In the genomic region with DNA sequence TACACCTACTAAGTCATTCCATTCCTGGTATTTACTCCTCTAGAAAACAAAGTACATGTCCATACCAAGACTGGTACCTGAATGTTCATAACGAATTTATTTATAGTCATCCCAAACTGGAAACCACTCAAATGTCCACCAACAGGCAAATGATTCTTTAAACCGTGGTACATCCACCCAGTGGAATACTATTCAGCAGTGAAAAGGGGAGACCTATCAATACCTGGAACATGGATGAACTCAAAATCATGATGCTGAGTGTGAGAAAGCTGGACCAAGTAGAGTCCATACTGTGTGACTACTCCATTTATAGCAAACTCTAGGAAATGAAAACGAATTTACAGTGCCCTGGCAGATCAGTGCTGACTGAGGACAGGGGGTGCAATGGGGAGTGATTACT, we compare ENCODE assay signal across 30 cellular contexts. TPM values are rescaled to one million over a fixed set of nuclear protein-coding genes. Genes with fewer than 3 reads are reported as not detected.
DNase-seq lines count a peak whose midpoint lies in the region; ATAC-seq, FAIRE-seq and TF ChIP-seq lines count a peak whose summit lies in the region.
"Had no signal": no experiment of that assay in that cellular context is flagged by ENCODE, and none has a peak within 500 bp of the region (broad histone marks: within the 10 kb centered on the region; RNA-seq: fewer than 3 reads in every experiment).

No MANE protein-coding gene starts in this region.

- TF ChIP-seq CTCF in K562 (IDR thresholded peaks at IDR 0.05 in 2 of 3, conservative IDR thresholded peaks at IDR 0.05 in 1 of 3; ENCODE audit: insufficient read depth in 2 of 3, low read depth in 1 of 3, low read length in 3 of 3) (no peak), keratinocyte (optimal IDR thresholded peaks at IDR 0.05 in 1 of 3, IDR thresholded peaks at IDR 0.05 in 1 of 3, conservative IDR thresholded peaks at IDR 0.05 in 1 of 3; ENCODE audit: extremely low read depth in 1 of 3, insufficient read depth in 2 of 3, low read length in 3 of 3) (no peak), tibial artery (IDR thresholded peaks at IDR 0.05) (no peak)

- H3K9me1 ChIP-seq in K562 (ENCODE audit: control insufficient read depth, insufficient read depth, low read length) (no peaks in the 10 kb centered on the region), keratinocyte (ENCODE audit: control insufficient read depth, extremely low read depth, insufficient read depth, low read length) (no peaks in the 10 kb centered on the region)

- ATAC-seq in K562, result no peak
- ATAC-seq: GM12878 had no signal

- in situ Hi-C loops in K562 (cut with MboI), result no loop called here

- TF ChIP-seq POLR2A in K562 (conservative IDR thresholded peaks at IDR 0.05), result no peak

- POLR2A ChIA-PET in K562 (lab: Yijun Ruan, JAX), result interaction anchor here (0.6 kb wide), 1 partner anchor 35 kb away, joined by 3 read pairs; no protein-coding TSS in a partner anchor

- no peak overlapping the region for H3K9ac ChIP-seq in K562 (ENCODE audit: insufficient read depth in 1 of 2, low read depth in 2 of 2, low read length in 2 of 2)
- no peak overlapping the region for H3K9ac ChIP-seq in keratinocyte (ENCODE audit: control insufficient read depth, extremely low read depth, insufficient read depth, low read length)
- H3K9ac ChIP-seq: BLaER1 had no signal

- no peaks in the 10 kb centered on the region for H3K9me3 ChIP-seq in K562 (replicated peaks; ENCODE audit: control insufficient read depth, insufficient read depth, low read depth, low read length)
- no peaks in the 10 kb centered on the region for H3K9me3 ChIP-seq in keratinocyte (ENCODE audit: control insufficient read depth, low read depth, low read length)
- no peaks in the 10 kb centered on the region for H3K9me3 ChIP-seq in tibial artery
- H3K9me3 ChIP-seq: BE2C, BLaER1 had no signal

- no peak for TF ChIP-seq EP300 in K562 (IDR thresholded peaks at IDR 0.05; ENCODE audit: low read length)

- H3K27me3 ChIP-seq in K562 (ENCODE audit: control insufficient read depth in 2 of 2, insufficient read depth in 2 of 2, low read length in 2 of 2), result peaks cover 2 to 6% of the 10 kb centered on the region in 2 experiments; a peak in 4 of 5 replicates
- H3K27me3 ChIP-seq in keratinocyte (ENCODE audit: control insufficient read depth, extremely low read depth, insufficient read depth, low read length), result peaks cover 10% of the 10 kb centered on the region
- peaks cover 0 to 54% of the 10 kb centered on the region in 2 donors for H3K27me3 ChIP-seq in tibial artery
- H3K27me3 ChIP-seq: BE2C had no signal

- H3K27ac ChIP-seq in K562 (ENCODE audit: extremely low read depth, low read depth, low read length) (no peak overlapping the region), keratinocyte (ENCODE audit: control insufficient read depth, insufficient read depth, low read length) (no peak overlapping the region), tibial artery (no peak overlapping the region)
- H3K27ac ChIP-seq: BLaER1 had no signal

- FAIRE-seq in K562 (lab: Jason Lieb, UNC) (no peak), keratinocyte (lab: Jason Lieb, UNC) (peak; percentile 9)
- FAIRE-seq: A204.1, GM12878, GM12892, GM18507 had no signal

- H2AFZ ChIP-seq in K562 (ENCODE audit: low read depth, low read length) (no peak overlapping the region), keratinocyte (ENCODE audit: control insufficient read depth, low read length) (no peak overlapping the region)

- dilution Hi-C loops in keratinocyte (cut with MboI; ENCODE audit: extremely low pct_ligation_motif_present, low sequenced_read_pairs), result no loop called here

- intact Hi-C loops in K562 (cut with micrococcal nuclease) (no loop called here), tibial artery (cut with DNase I; ENCODE audit: low total_unique reads) (no loop called here)

- no peaks in the 10 kb centered on the region for H4K20me1 ChIP-seq in K562 (replicated peaks; ENCODE audit: control insufficient read depth, insufficient read depth, low read length)
- no peaks in the 10 kb centered on the region for H4K20me1 ChIP-seq in keratinocyte (ENCODE audit: control insufficient read depth, extremely low read depth, insufficient read depth, low read length)

- H3K4me2 ChIP-seq in K562 (ENCODE audit: insufficient read depth, low read length) (no peak overlapping the region), keratinocyte (ENCODE audit: control insufficient read depth, extremely low read depth, insufficient read depth, low read depth, low read length) (no peak overlapping the region)
- H3K4me2 ChIP-seq: BLaER1 had no signal

- H3K36me3 ChIP-seq in K562 (ENCODE audit: control insufficient read depth, insufficient read depth, low read length), result no peaks in the 10 kb centered on the region
- H3K36me3 ChIP-seq in keratinocyte (ENCODE audit: control insufficient read depth in 2 of 2, extremely low read depth in 1 of 2, insufficient read depth in 2 of 2, low read length in 2 of 2), result no peaks in the 10 kb centered on the region
- H3K36me3 ChIP-seq in tibial artery, result no peaks in the 10 kb centered on the region
- H3K36me3 ChIP-seq: BE2C, BLaER1 had no signal

- CTCF ChIA-PET in K562 (lab: Yijun Ruan, JAX; ENCODE audit: low intra/inter-chr PET ratio), result no interaction called here

- H3K4me3 ChIP-seq in K562 (no peak overlapping the region), keratinocyte (ENCODE audit: control insufficient read depth in 2 of 3, extremely low read depth in 1 of 3, insufficient read depth in 2 of 3, low read depth in 1 of 3, low read length in 3 of 3) (no peak overlapping the region), tibial artery (no peak overlapping the region)
- H3K4me3 ChIP-seq: BLaER1, GM12878 had no signal

- no TSS peak for BruUV-seq in K562 (replicated peaks; lab: Mats Ljungman, UMichigan)

- WGBS in K562 (ENCODE audit: insufficient coverage, low coverage, missing lambda C conversion rate), result 2% methylated on average over 3 of the region's 3 CpGs

- H3K4me1 ChIP-seq in K562 (replicated peaks in 1 of 2; ENCODE audit: control insufficient read depth in 2 of 2, insufficient read depth in 2 of 2, low read length in 2 of 2) (peaks cover 7 to 8% of the 10 kb centered on the region in 2 experiments), keratinocyte (ENCODE audit: control insufficient read depth, extremely low read depth, insufficient read depth, low read length) (no peaks in the 10 kb centered on the region), tibial artery (no peaks in the 10 kb centered on the region)

- TF ChIP-seq RAD21 in K562 (CRISPR knock-in tag; conservative IDR thresholded peaks at IDR 0.05 in 1 of 2, IDR thresholded peaks at IDR 0.05 in 1 of 2), result no peak

- no peak for DNase-seq in K562 (ENCODE audit: extremely low read depth in 1 of 4, low spot score in 3 of 4)
- DNase-seq in keratinocyte (ENCODE audit: low read depth, low spot score), result no peak
- DNase-seq in KG1 (lab: John Stamatoyannopoulos, UW), result no peak
- DNase-seq in NCI-H526 treated with DMSO at 0.1 percent for 48 hours (lab: John Stamatoyannopoulos, UW), result no peak
- DNase-seq in tibial artery, result no peak
- DNase-seq: 8988T; ACHN; BE2C; C1 segment of cervical spinal cord; CD4-positive, alpha-beta memory T cell; CD4-positive, CD25-positive, alpha-beta regulatory T cell; CD8-positive, alpha-beta memory T cell; COR-L47; DMS 273 treated with DMSO at 0.1 percent for 48 hours; DMS153; DMS53; DMS79; DND-41; EL; GDM1 had no signal

- H3K79me2 ChIP-seq in K562 (ENCODE audit: control insufficient read depth, insufficient read depth, low read length) (no peaks in the 10 kb centered on the region), keratinocyte (ENCODE audit: control insufficient read depth, insufficient read depth, low read length) (no peaks in the 10 kb centered on the region)

RNA-seq across cellular contexts. Expression of gene NAPA, which starts 11.9 kb away (rescaled TPM):
- total RNA-seq in K562 (2011; cell fraction: chromatin; rRNA removed; ENCODE audit: low replicate concordance), result 45.2 and 101 TPM in 2 replicates
- 60.4 and 69.0 TPM in 2 replicates for total RNA-seq in K562 (2011; cell fraction: nucleolus; rRNA removed)
- 46.8 and 63.8 TPM in 2 replicates for total RNA-seq in K562 (2011; cell fraction: nucleoplasm; rRNA removed)
- total RNA-seq in K562 (2014; rRNA removed) (98.6 and 103 TPM in 2 replicates), K562 (2014; rRNA removed; fragmentation: Illumina TruSeq; extraction: Trizol) (23.3 and 25.7 TPM in 2 replicates), K562 (2015; rRNA removed; fragmentation: Illumina TruSeq; extraction: Trizol) (49.3 and 49.4 TPM in 2 replicates), K562 (2021) (88.5 and 92.6 TPM in 2 replicates)
- polyA plus RNA-seq in K562 (2011; rRNA removed) (77.5 and 115 TPM in 2 replicates), K562 (2014; fragmentation: Illumina TruSeq; extraction: Trizol) (82.2 and 88.2 TPM in 2 replicates), K562 (2014; fragmentation: Nextera tagmentation; extraction: Ambion mirVana) (10 to 100 TPM in 1 of 2 experiments, 1 to 10 TPM in 1; 5.4 to 22.4 TPM), K562 (2014; rRNA removed) (79.3 and 91.8 TPM in 2 replicates), keratinocyte (89.0 to 109 TPM (median 99.8 TPM) in 3 replicates)
- polyA plus RNA-seq in K562 (2011; cell fraction: cytosol; rRNA removed), result 74.7 and 132 TPM in 2 replicates
- polyA plus RNA-seq in K562 (2011; cell fraction: nucleus; rRNA removed), result 52.5 and 61.2 TPM in 2 replicates
- 72.3 and 117 TPM in 2 replicates for polyA plus RNA-seq in K562 (2012)
- polyA minus RNA-seq in K562 (2011; rRNA and poly(A)+ RNA removed), result 66.5 and 83.7 TPM in 2 replicates
- 79.6 and 85.6 TPM in 2 replicates for polyA minus RNA-seq in K562 (2011; cell fraction: cytosol; rRNA and poly(A)+ RNA removed)
- polyA minus RNA-seq in K562 (2011; cell fraction: nucleus; rRNA and poly(A)+ RNA removed), result 26.5 and 37.7 TPM in 2 replicates
- polyA plus RNA-seq in keratinocyte (2011; ENCODE audit: low read depth), result 46.1 TPM
- 92.6 and 132 TPM in 2 replicates for polyA plus RNA-seq in keratinocyte (2011; cell fraction: cytosol; rRNA removed)
- 83.4 and 109 TPM in 2 replicates for polyA plus RNA-seq in keratinocyte (2011; cell fraction: nucleus; rRNA removed)
- 80.8 and 130 TPM in 2 replicates for polyA plus RNA-seq in keratinocyte (2012; ENCODE audit: low replicate concordance)
- 118 to 256 TPM (median 164 TPM) in 3 replicates for polyA minus RNA-seq in keratinocyte
- 175 TPM for polyA minus RNA-seq in keratinocyte (2011; cell fraction: cytosol; rRNA and poly(A)+ RNA removed)
- 56.7 and 65.0 TPM in 2 replicates for polyA minus RNA-seq in keratinocyte (2011; cell fraction: nucleus; rRNA and poly(A)+ RNA removed)

RNA-seq across cellular contexts. Expression of gene KPTN, which starts 42.8 kb away (rescaled TPM):
- total RNA-seq in K562 (2011; cell fraction: chromatin; rRNA removed; ENCODE audit: low replicate concordance), result 6.2 and 16.4 TPM in 2 replicates
- 13.6 and 14.7 TPM in 2 replicates for total RNA-seq in K562 (2011; cell fraction: nucleolus; rRNA removed)
- 7.3 and 7.6 TPM in 2 replicates for total RNA-seq in K562 (2011; cell fraction: nucleoplasm; rRNA removed)
- 8.5 and 11.9 TPM in 2 replicates for total RNA-seq in K562 (2014; rRNA removed)
- 4.9 and 6.4 TPM in 2 replicates for total RNA-seq in K562 (2014; rRNA removed; fragmentation: Illumina TruSeq; extraction: Trizol)
- 7.8 and 8.0 TPM in 2 replicates for total RNA-seq in K562 (2015; rRNA removed; fragmentation: Illumina TruSeq; extraction: Trizol)
- total RNA-seq in K562 (2021), result 14.3 and 16.3 TPM in 2 replicates
- polyA plus RNA-seq in K562 (2011; rRNA removed), result 10.0 and 10.5 TPM in 2 replicates
- 9.7 and 17.1 TPM in 2 replicates for polyA plus RNA-seq in K562 (2011; cell fraction: cytosol; rRNA removed)
- 28.4 and 49.7 TPM in 2 replicates for polyA plus RNA-seq in K562 (2011; cell fraction: nucleus; rRNA removed)
- polyA plus RNA-seq in K562 (2012), result 11.8 and 12.7 TPM in 2 replicates
- polyA plus RNA-seq in K562 (2014; fragmentation: Illumina TruSeq; extraction: Trizol), result 12.3 and 18.2 TPM in 2 replicates
- polyA plus RNA-seq in K562 (2014; fragmentation: Nextera tagmentation; extraction: Ambion mirVana), result 1 to 10 TPM in 1 of 2 experiments, under 1 TPM in 1; 0.56 to 2.7 TPM
- 16.2 and 18.6 TPM in 2 replicates for polyA plus RNA-seq in K562 (2014; rRNA removed)
- polyA minus RNA-seq in K562 (2011; rRNA and poly(A)+ RNA removed), result 2.6 and 4.0 TPM in 2 replicates
- polyA minus RNA-seq in K562 (2011; cell fraction: cytosol; rRNA and poly(A)+ RNA removed), result 2.9 and 5.1 TPM in 2 replicates
- 2.8 TPM in 2 replicates for polyA minus RNA-seq in K562 (2011; cell fraction: nucleus; rRNA and poly(A)+ RNA removed)
- 7.0 to 10.2 TPM (median 7.3 TPM) in 3 replicates for polyA plus RNA-seq in keratinocyte
- polyA plus RNA-seq in keratinocyte (2011; ENCODE audit: low read depth), result 4.0 TPM
- polyA plus RNA-seq in keratinocyte (2011; cell fraction: cytosol; rRNA removed), result 4.4 and 5.9 TPM in 2 replicates
- polyA plus RNA-seq in keratinocyte (2011; cell fraction: nucleus; rRNA removed), result 19.2 and 21.7 TPM in 2 replicates
- polyA plus RNA-seq in keratinocyte (2012; ENCODE audit: low replicate concordance), result 7.0 and 8.9 TPM in 2 replicates
- 5.8 to 11.3 TPM (median 6.8 TPM) in 3 replicates for polyA minus RNA-seq in keratinocyte
- polyA minus RNA-seq in keratinocyte (2011; cell fraction: cytosol; rRNA and poly(A)+ RNA removed), result 6.7 TPM
- 4.5 and 5.8 TPM in 2 replicates for polyA minus RNA-seq in keratinocyte (2011; cell fraction: nucleus; rRNA and poly(A)+ RNA removed)

RNA-seq across cellular contexts. Expression of gene ZNF541, which starts 46.1 kb away (rescaled TPM):
- total RNA-seq in K562 (2011; cell fraction: chromatin; rRNA removed; ENCODE audit: low replicate concordance), result not detected in 2 replicates
- not detected in 2 replicates for total RNA-seq in K562 (2011; cell fraction: nucleolus; rRNA removed)
- not detected in 2 replicates for total RNA-seq in K562 (2011; cell fraction: nucleoplasm; rRNA removed)
- total RNA-seq in K562 (2014; rRNA removed) (0.09 and 0.12 TPM in 2 replicates), K562 (2014; rRNA removed; fragmentation: Illumina TruSeq; extraction: Trizol) (0.03 and 0.04 TPM in 2 replicates), K562 (2015; rRNA removed; fragmentation: Illumina TruSeq; extraction: Trizol) (0.08 and 0.11 TPM in 2 replicates), K562 (2021) (0.04 and 0.16 TPM in 2 replicates)
- polyA plus RNA-seq in K562 (2011; rRNA removed) (0.06 and 0.15 TPM in 2 replicates), K562 (2014; fragmentation: Illumina TruSeq; extraction: Trizol) (0.07 TPM in 1 of 2 replicates, not detected in the other), K562 (2014; fragmentation: Nextera tagmentation; extraction: Ambion mirVana) (under 1 TPM in 1 of 2 experiments, not detected in 1; 0.04 TPM), K562 (2014; rRNA removed) (0.03 and 0.04 TPM in 2 replicates), keratinocyte (not detected in 3 replicates)
- 0.10 and 0.15 TPM in 2 replicates for polyA plus RNA-seq in K562 (2011; cell fraction: cytosol; rRNA removed)
- 0.07 TPM in 1 of 2 replicates, not detected in the other for polyA plus RNA-seq in K562 (2011; cell fraction: nucleus; rRNA removed)
- polyA plus RNA-seq in K562 (2012), result 0.14 and 0.37 TPM in 2 replicates
- not detected in 2 replicates for polyA minus RNA-seq in K562 (2011; rRNA and poly(A)+ RNA removed)
- not detected in 2 replicates for polyA minus RNA-seq in K562 (2011; cell fraction: cytosol; rRNA and poly(A)+ RNA removed)
- not detected in 2 replicates for polyA minus RNA-seq in K562 (2011; cell fraction: nucleus; rRNA and poly(A)+ RNA removed)
- polyA plus RNA-seq in keratinocyte (2011; ENCODE audit: low read depth), result not detected
- not detected in 2 replicates for polyA plus RNA-seq in keratinocyte (2011; cell fraction: cytosol; rRNA removed)
- 0.04 TPM in 1 of 2 replicates, not detected in the other for polyA plus RNA-seq in keratinocyte (2011; cell fraction: nucleus; rRNA removed)
- polyA plus RNA-seq in keratinocyte (2012; ENCODE audit: low replicate concordance), result 0.13 TPM in 1 of 2 replicates, not detected in the other
- polyA minus RNA-seq in keratinocyte, result not detected in 3 replicates
- polyA minus RNA-seq in keratinocyte (2011; cell fraction: cytosol; rRNA and poly(A)+ RNA removed), result not detected
- polyA minus RNA-seq in keratinocyte (2011; cell fraction: nucleus; rRNA and poly(A)+ RNA removed), result not detected in 2 replicates
- total RNA-seq: A673, Daoy, G401 had no signal
- polyA plus RNA-seq: AG04450, CD14-positive monocyte had no signal

RNA-seq across cellular contexts. Expression of gene SLC8A2, which starts 55.1 kb away (rescaled TPM):
- 1.0 and 3.4 TPM in 2 replicates for total RNA-seq in K562 (2011; cell fraction: chromatin; rRNA removed; ENCODE audit: low replicate concordance)
- total RNA-seq in K562 (2011; cell fraction: nucleolus; rRNA removed), result 1.2 and 2.0 TPM in 2 replicates
- total RNA-seq in K562 (2011; cell fraction: nucleoplasm; rRNA removed), result 1.0 and 1.5 TPM in 2 replicates
- total RNA-seq in K562 (2014; rRNA removed) (0.64 and 0.86 TPM in 2 replicates), K562 (2014; rRNA removed; fragmentation: Illumina TruSeq; extraction: Trizol) (0.10 and 0.15 TPM in 2 replicates), K562 (2015; rRNA removed; fragmentation: Illumina TruSeq; extraction: Trizol) (0.30 TPM in 1 of 2 replicates, not detected in the other), K562 (2021) (0.60 and 0.66 TPM in 2 replicates)
- polyA plus RNA-seq in K562 (2011; rRNA removed) (0.09 and 0.17 TPM in 2 replicates), K562 (2014; fragmentation: Illumina TruSeq; extraction: Trizol) (0.07 and 0.43 TPM in 2 replicates), K562 (2014; fragmentation: Nextera tagmentation; extraction: Ambion mirVana) (not detected), K562 (2014; rRNA removed) (0.18 and 0.32 TPM in 2 replicates), keratinocyte (0.03 to 0.17 TPM (median 0.04 TPM) in 3 replicates)
- 0.21 and 1.7 TPM in 2 replicates for polyA plus RNA-seq in K562 (2011; cell fraction: cytosol; rRNA removed)
- 0.48 and 1.0 TPM in 2 replicates for polyA plus RNA-seq in K562 (2011; cell fraction: nucleus; rRNA removed)
- 0.61 and 0.62 TPM in 2 replicates for polyA plus RNA-seq in K562 (2012)
- polyA minus RNA-seq in K562 (2011; rRNA and poly(A)+ RNA removed), result 0.42 and 0.49 TPM in 2 replicates
- not detected in 2 replicates for polyA minus RNA-seq in K562 (2011; cell fraction: cytosol; rRNA and poly(A)+ RNA removed)
- 0.27 and 0.56 TPM in 2 replicates for polyA minus RNA-seq in K562 (2011; cell fraction: nucleus; rRNA and poly(A)+ RNA removed)
- polyA plus RNA-seq in keratinocyte (2011; ENCODE audit: low read depth), result 0.44 TPM
- 0.06 and 0.15 TPM in 2 replicates for polyA plus RNA-seq in keratinocyte (2011; cell fraction: cytosol; rRNA removed)
- 0.41 and 0.45 TPM in 2 replicates for polyA plus RNA-seq in keratinocyte (2011; cell fraction: nucleus; rRNA removed)
- 0.14 and 0.28 TPM in 2 replicates for polyA plus RNA-seq in keratinocyte (2012; ENCODE audit: low replicate concordance)
- 0.07 to 1.3 TPM in 2 of 3 replicates, not detected in the other for polyA minus RNA-seq in keratinocyte
- 0.58 TPM for polyA minus RNA-seq in keratinocyte (2011; cell fraction: cytosol; rRNA and poly(A)+ RNA removed)
- polyA minus RNA-seq in keratinocyte (2011; cell fraction: nucleus; rRNA and poly(A)+ RNA removed), result 0.21 TPM in 1 of 2 replicates, not detected in the other
- total RNA-seq: CD4-positive, alpha-beta memory T cell; CD4-positive, CD25-positive, alpha-beta regulatory T cell; CD8-positive, alpha-beta memory T cell; GM12878 had no signal
- polyA plus RNA-seq: CD14-positive monocyte; CD4-positive, alpha-beta memory T cell; CD4-positive, CD25-positive, alpha-beta regulatory T cell; CD8-positive, alpha-beta memory T cell; GM12878 had no signal
